ENCODE assay signal across 1 cellular context in the genomic region with DNA sequence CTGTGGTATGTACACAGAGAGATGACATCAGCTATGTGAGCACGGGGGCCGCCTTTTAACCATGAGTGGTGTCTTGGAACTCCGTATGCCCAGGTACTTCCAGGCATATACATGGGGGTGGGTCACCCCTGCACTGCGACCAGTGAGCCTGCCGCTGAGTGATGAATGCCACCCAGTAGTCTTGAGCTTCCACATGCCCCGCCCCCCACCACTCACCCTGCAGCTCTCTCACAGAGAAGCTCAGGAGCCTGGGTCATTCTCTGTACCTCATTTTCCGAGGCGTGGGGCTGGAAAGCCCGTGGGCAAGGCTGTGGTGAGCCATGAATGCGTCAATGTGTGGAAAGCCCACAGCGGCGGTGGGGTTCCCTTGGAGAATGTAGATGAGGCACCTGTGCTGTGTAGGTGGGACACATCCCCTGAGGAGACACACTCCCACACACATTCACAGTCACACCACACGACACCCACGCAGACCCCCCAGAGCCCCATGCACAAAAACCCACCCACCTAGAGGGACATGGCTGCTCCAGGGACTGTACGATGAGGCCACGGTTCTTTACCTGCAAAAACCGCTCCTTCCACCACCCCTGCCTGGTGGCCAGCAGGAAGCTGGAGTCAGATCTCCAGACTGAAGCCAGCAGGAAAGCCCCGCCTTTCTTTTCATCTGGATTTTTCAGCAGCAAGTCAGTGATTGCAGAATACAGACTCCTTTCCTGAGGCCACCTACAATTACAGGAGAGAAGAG.
TF ChIP-seq lines count a peak whose summit lies in the region.

No MANE protein-coding gene starts in this region.

TF ChIP-seq in H1, 55 proteins besides CTCF, POLR2A, EP300 and RAD21:
- no peak for TF ChIP-seq POU5F1 (IDR thresholded peaks at IDR 0.05; ENCODE audit: low read depth, low read length)
- TF ChIP-seq ATF3 (IDR thresholded peaks at IDR 0.05; ENCODE audit: insufficient read depth, low read depth, low read length), result no peak
- TF ChIP-seq BRCA1 (IDR thresholded peaks at IDR 0.05; ENCODE audit: low read depth, low read length), result no peak
- TF ChIP-seq CBX5 (IDR thresholded peaks at IDR 0.05; ENCODE audit: low read depth, low read length), result no peak
- TF ChIP-seq SP2 (IDR thresholded peaks at IDR 0.05; ENCODE audit: low read length), result no peak
- no peak for TF ChIP-seq SIN3A (conservative IDR thresholded peaks at IDR 0.05 in 1 of 2, IDR thresholded peaks at IDR 0.05 in 1 of 2; ENCODE audit: low read depth in 1 of 2, low read length in 2 of 2)
- no peak for TF ChIP-seq TEAD4 (IDR thresholded peaks at IDR 0.05; ENCODE audit: low read depth, low read length)
- TF ChIP-seq RXRA (IDR thresholded peaks at IDR 0.05; ENCODE audit: insufficient read depth, low read depth, low read length), result no peak
- no peak for TF ChIP-seq NANOG (IDR thresholded peaks at IDR 0.05; ENCODE audit: insufficient read depth, low read depth, low read length, poor library complexity, severe bottlenecking)
- no peak for TF ChIP-seq USF2 (IDR thresholded peaks at IDR 0.05; ENCODE audit: low read length)
- TF ChIP-seq PHF8 (conservative IDR thresholded peaks at IDR 0.05; ENCODE audit: low read depth, low read length), result no peak
- TF ChIP-seq CHD1 (IDR thresholded peaks at IDR 0.05; ENCODE audit: low read depth, low read length), result no peak
- no peak for TF ChIP-seq CEBPB (IDR thresholded peaks at IDR 0.05; ENCODE audit: low read depth, low read length)
- TF ChIP-seq MAX (IDR thresholded peaks at IDR 0.05), result no peak
- no peak for TF ChIP-seq MAFK (IDR thresholded peaks at IDR 0.05; ENCODE audit: low read depth, low read length)
- no peak for TF ChIP-seq ASH2L (IDR thresholded peaks at IDR 0.05; ENCODE audit: low read length)
- TF ChIP-seq CREB1 (IDR thresholded peaks at IDR 0.05), result no peak
